In genomic region chr4:57037982-57038604, GRCh38 we compare ENCODE assay signal across 9 cellular contexts. TPM values are rescaled to one million over a fixed set of nuclear protein-coding genes. Genes with fewer than 3 reads are reported as not detected.
DNase-seq lines count a peak whose midpoint lies in the region; ATAC-seq, FAIRE-seq and TF ChIP-seq lines count a peak whose summit lies in the region.
"Had no signal": no experiment of that assay in that cellular context is flagged by ENCODE, and none has a peak within 500 bp of the region (broad histone marks: within the 10 kb centered on the region; RNA-seq: fewer than 3 reads in every experiment).

No MANE protein-coding gene starts in this region.

- peaks cover 27% of the 10 kb centered on the region for H3K27me3 Mint-ChIP-seq in T-helper 17 cell

- peak; percentile 51 for DNase-seq in ACHN
- DNase-seq in GM12865 (ENCODE audit: low read depth) = peak; percentile 45
- peak; percentile 32 for DNase-seq in HTR-8/SVneo (ENCODE audit: insufficient read length, low spot score)
- no peak for DNase-seq in T-helper 17 cell
- DNase-seq in ovary = peak; percentile 60 to 87 (median 77)
- DNase-seq in T-helper 9 cell = no peak
- no peak for DNase-seq in kidney glomerular epithelial cell (lab: John Stamatoyannopoulos, UW)

- no peak overlapping the region for H3K4me3 Mint-ChIP-seq in T-helper 17 cell
- H3K4me3 Mint-ChIP-seq: naive thymus-derived CD4-positive, alpha-beta T cell had no signal

- intact Hi-C loops in ovary (cut with DNase I) = loop anchor here in 1 of 4 donors (5.0 kb wide), 1 partner anchor 124 kb away; no protein-coding TSS in a partner anchor

- no peaks in the 10 kb centered on the region for H3K36me3 Mint-ChIP-seq in T-helper 17 cell (ENCODE audit: low read depth)
- H3K36me3 Mint-ChIP-seq: naive thymus-derived CD4-positive, alpha-beta T cell had no signal

- WGBS in gastroesophageal sphincter (ENCODE audit: low coverage in 1 of 2), 2 donors = 43 to 63% methylated on average over 7 to 11 of the region's 15 CpGs
- WGBS in ovary, 3 donors = 50 to 59% (median 51%) methylated on average over 15 of the region's 15 CpGs

- H3K27ac ChIP-seq in gastroesophageal sphincter (peak overlapping the region in 2 of 4 donors; percentile 2 to 29), ovary (no peak overlapping the region)

- no peak for FAIRE-seq in HTR-8/SVneo (lab: Jason Lieb, UNC)

- no peaks in the 10 kb centered on the region for H3K9me3 ChIP-seq in T-helper 17 cell (ENCODE audit: control insufficient read depth, low read length, poor library complexity, severe bottlenecking)
- no peaks in the 10 kb centered on the region for H3K9me3 ChIP-seq in gastroesophageal sphincter
- H3K9me3 ChIP-seq in ovary = no peaks in the 10 kb centered on the region

- TF ChIP-seq EP300 in gastroesophageal sphincter (IDR thresholded peaks at IDR 0.05) (no peak), ovary (IDR thresholded peaks at IDR 0.05) (no peak)

- ATAC-seq in T-helper 17 cell = no peak
- peak; percentile 78 for ATAC-seq in gastroesophageal sphincter
- ATAC-seq: naive thymus-derived CD4-positive, alpha-beta T cell had no signal

- H3K36me3 ChIP-seq in gastroesophageal sphincter (peaks cover 0 to 31% of the 10 kb centered on the region in 2 donors), ovary (no peaks in the 10 kb centered on the region)

- TF ChIP-seq POLR2A in gastroesophageal sphincter (IDR thresholded peaks at IDR 0.05) (no peak), ovary (IDR thresholded peaks at IDR 0.05) (no peak)

- H3K4me3 ChIP-seq in GM12865 (ENCODE audit: low read depth, low read length) (no peak overlapping the region), gastroesophageal sphincter (no peak overlapping the region), ovary (no peak overlapping the region)

- H3K27me3 ChIP-seq in gastroesophageal sphincter (no peaks in the 10 kb centered on the region), ovary (no peaks in the 10 kb centered on the region)

- H3K27ac Mint-ChIP-seq in T-helper 17 cell = peak overlapping the region; percentile 19
- H3K27ac Mint-ChIP-seq: naive thymus-derived CD4-positive, alpha-beta T cell had no signal

- in situ Hi-C loops in ACHN (cut with HindIII; ENCODE audit: low pct_ligation_motif_present, low pct_unique_long_range_greater_than_20kb, low sequenced_read_pairs) = no loop called here

- H3K4me1 Mint-ChIP-seq in T-helper 17 cell = no peaks in the 10 kb centered on the region
- H3K4me1 Mint-ChIP-seq: naive thymus-derived CD4-positive, alpha-beta T cell had no signal

- H3K4me1 ChIP-seq in gastroesophageal sphincter = peaks cover 0 to 49% (median 7%) of the 10 kb centered on the region in 3 donors
- H3K4me1 ChIP-seq in ovary (ENCODE audit: insufficient read depth) = peaks cover 12% of the 10 kb centered on the region

- TF ChIP-seq CTCF in GM12865 (IDR thresholded peaks at IDR 0.05; ENCODE audit: insufficient read depth, low read depth, low read length, missing control alignments) (peak; percentile 77), gastroesophageal sphincter (IDR thresholded peaks at IDR 0.05) (peak; percentile 81 to 92 (median 86)), ovary (IDR thresholded peaks at IDR 0.05) (peak; percentile 60 to 66 (median 65))

RNA-seq across cellular contexts. Expression of gene POLR2B, which starts 59.4 kb away (rescaled TPM):
- 10 to 100 TPM; 77.7 to 88.2 TPM for total RNA-seq in T-helper 17 cell
- 100 to 1,000 TPM in 2 of 4 donors, 10 to 100 TPM in 2; 82.4 to 128 (median 110) TPM for total RNA-seq in gastroesophageal sphincter
- 10 to 100 TPM; 53.3 to 79.4 (median 65.5) TPM for total RNA-seq in ovary
- 10 to 100 TPM; 31.8 to 60.2 TPM for polyA plus RNA-seq in ovary

Comparison
In these comparisons a context has a peak if more than half of its experiments do, and no peak if none do; other contexts are left out.
1. DNase-seq: peak in ACHN (single experiment), GM12865 (single experiment), HTR-8/SVneo (single experiment) and ovary (5 of 5); none in T-helper 17 cell (0 of 3), T-helper 9 cell (single experiment) and kidney glomerular epithelial cell (single experiment).
2. Peak in every context shown above with its lines, with median percentiles within 50 percentile points of each other: CTCF ChIP-seq.